26 cellular contexts compared by ENCODE assay signal in the genomic region with DNA sequence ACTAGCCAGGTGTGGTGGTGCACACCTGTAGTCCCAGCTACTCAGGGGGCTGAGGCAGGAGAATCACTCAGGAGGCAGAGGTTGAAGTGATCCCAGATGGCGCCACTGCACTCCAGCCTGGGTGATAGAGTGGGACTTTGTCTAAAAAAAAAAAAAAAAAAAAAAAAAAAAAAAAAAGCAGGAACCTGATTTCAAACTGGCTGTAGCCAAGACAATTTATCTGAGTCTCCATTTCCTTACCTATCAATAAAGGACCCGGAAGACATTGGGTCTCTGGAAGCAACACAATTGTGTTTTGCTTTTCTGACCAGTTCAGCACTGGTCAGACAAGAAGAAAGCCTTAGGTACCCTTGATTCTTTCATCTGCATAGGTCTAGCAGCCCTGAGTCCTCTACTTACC.
"Had no signal": no experiment of that assay in that cellular context is flagged by ENCODE, and none has a peak within 500 bp of the region (broad histone marks: within the 10 kb centered on the region; RNA-seq: fewer than 3 reads in every experiment).

No MANE protein-coding gene starts in this region.

- H3K36me3 Mint-ChIP-seq: immature natural killer cell; naive thymus-derived CD4-positive, alpha-beta T cell; natural killer cell treated with Interleukin-12 subunit alpha and Interleukin-12 subunit beta and Interleukin-15 and Interleukin-18, amount 100 ng/mL, for 72 hours; stimulated activated memory B cell treated with anti-CD40 and anti-IgM and Interleukin-4, amounts not matched to agents 10 μg/mL and 1 μg/mL and 100 μg/mL, for 72 hours; type B pancreatic cell had no signal

- H3K27ac ChIP-seq: left lung, ovary, right atrium auricular region, right lobe of liver, tibial nerve, uterus had no signal

- H3K9me3 Mint-ChIP-seq: immature natural killer cell; stimulated activated memory B cell treated with anti-CD40 and anti-IgM and Interleukin-4, amounts not matched to agents 10 μg/mL and 1 μg/mL and 100 μg/mL, for 72 hours; stimulated activated naive CD8-positive, alpha-beta T cell treated with anti-CD3 and anti-CD28 coated beads, Interleukin-15, amount 100 ng/mL, for 72 hours; type B pancreatic cell had no signal

- H3K4me1 Mint-ChIP-seq: immature natural killer cell; naive thymus-derived CD4-positive, alpha-beta T cell; stimulated activated memory B cell treated with anti-CD40 and anti-IgM and Interleukin-4, amounts not matched to agents 10 μg/mL and 1 μg/mL and 100 μg/mL, for 72 hours; stimulated activated naive CD8-positive, alpha-beta T cell treated with anti-CD3 and anti-CD28 coated beads, Interleukin-15, amount 100 ng/mL, for 72 hours had no signal

- H3K27ac Mint-ChIP-seq: immature natural killer cell; naive thymus-derived CD4-positive, alpha-beta T cell; natural killer cell treated with Interleukin-12 subunit alpha and Interleukin-12 subunit beta and Interleukin-15 and Interleukin-18, amount 100 ng/mL, for 72 hours; progenitor cell of endocrine pancreas; stimulated activated memory B cell treated with anti-CD40 and anti-IgM and Interleukin-4, amounts not matched to agents 10 μg/mL and 1 μg/mL and 100 μg/mL, for 72 hours; stimulated activated naive CD8-positive, alpha-beta T cell treated with anti-CD3 and anti-CD28 coated beads, Interleukin-15, amount 100 ng/mL, for 72 hours; type B pancreatic cell had no signal

- H3K36me3 ChIP-seq: left lung, ovary, right atrium auricular region, right lobe of liver, tibial nerve, uterus had no signal

- H3K4me2 ChIP-seq: smooth muscle cell had no signal

- H3K27me3 ChIP-seq: left lung, ovary, right atrium auricular region, right lobe of liver, tibial nerve, uterus had no signal

- H3K9me3 ChIP-seq: left lung, mucosa of descending colon, ovary, right atrium auricular region, right lobe of liver, tibial nerve, uterus had no signal

- DNase-seq: immature natural killer cell; kidney; left colon; left lung; midbrain; mucosa of descending colon; naive thymus-derived CD4-positive, alpha-beta T cell; ovary; right lobe of liver; stimulated activated CD4-positive, alpha-beta T cell treated with anti-CD3 and anti-CD28 coated beads, Interleukin-1b, Interleukin-23, amount 100 ng/mL, for 48 hours; stimulated activated CD4-positive, alpha-beta T cell treated with anti-CD3 and anti-CD28 coated beads, Interleukin-2, amount 100 ng/mL, for 48 hours; stimulated activated CD4-positive, alpha-beta T cell treated with anti-CD3 and anti-CD28 coated beads, Interleukin-4, amount 100 ng/mL, for 4 hours; stimulated activated CD8-positive, alpha-beta memory T cell treated with anti-CD3 and anti-CD28 coated beads, Interleukin-4, amount 100 ng/mL, for 48 hours; stimulated activated naive CD4-positive, alpha-beta T cell treated with Interleukin-2 at 50 U/mL for 16 hours; stimulated activated naive CD8-positive, alpha-beta T cell treated with anti-CD3 and anti-CD28 coated beads, Interleukin-15, amount 100 ng/mL, for 72 hours; substantia nigra; uterus had no signal

- H3K4me1 ChIP-seq: left lung, right atrium auricular region, right lobe of liver, tibial nerve, uterus had no signal

- FAIRE-seq: islet of Langerhans, kidney had no signal

- H3K4me3 Mint-ChIP-seq: immature natural killer cell; naive thymus-derived CD4-positive, alpha-beta T cell; natural killer cell treated with Interleukin-12 subunit alpha and Interleukin-12 subunit beta and Interleukin-15 and Interleukin-18, amount 100 ng/mL, for 72 hours; stimulated activated memory B cell treated with anti-CD40 and anti-IgM and Interleukin-4, amounts not matched to agents 10 μg/mL and 1 μg/mL and 100 μg/mL, for 72 hours; stimulated activated naive CD8-positive, alpha-beta T cell treated with anti-CD3 and anti-CD28 coated beads, Interleukin-15, amount 100 ng/mL, for 72 hours; type B pancreatic cell had no signal

- H3K4me3 ChIP-seq: left lung, lung, mucosa of descending colon, ovary, right atrium auricular region, right lobe of liver, smooth muscle cell, tibial nerve, uterus had no signal

- H3K27me3 Mint-ChIP-seq: progenitor cell of endocrine pancreas; stimulated activated memory B cell treated with anti-CD40 and anti-IgM and Interleukin-4, amounts not matched to agents 10 μg/mL and 1 μg/mL and 100 μg/mL, for 72 hours; stimulated activated naive CD8-positive, alpha-beta T cell treated with anti-CD3 and anti-CD28 coated beads, Interleukin-15, amount 100 ng/mL, for 72 hours; type B pancreatic cell had no signal
